24 cellular contexts compared by ENCODE assay signal in genomic region chr5:165757756-165758155, GRCh38.
"Had no signal": no experiment of that assay in that cellular context is flagged by ENCODE, and none has a peak within 500 bp of the region (broad histone marks: within the 10 kb centered on the region; RNA-seq: fewer than 3 reads in every experiment).

No MANE protein-coding gene starts in this region.

- H3K36me3 ChIP-seq: heart right ventricle, left ventricle myocardium inferior, tibial artery, uterus had no signal

- H3K4me3 Mint-ChIP-seq: activated CD8-positive, alpha-beta T cell treated with anti-CD3 and anti-CD28 coated beads, Interleukin-2, amount 10 ng/mL, durations not matched to agents 7 days and 5 days; activated naive CD4-positive, alpha-beta T cell treated with anti-CD3 and anti-CD28 coated beads, Interleukin-2, amount 50 U/mL, for 24 hours; activated T-helper 1 cell treated with anti-CD3 and anti-CD28 coated beads, Interleukin-12 subunit alpha, Interleukin-12 subunit beta, Interleukin-2, Interleukin-4 antibody, amounts not matched to agents 30 ng/mL and 10 ng/mL and 1 ng/mL, durations not matched to agents 14 hours and 24 hours and 36 hours; brain; immature natural killer cell; nephron; stimulated activated effector memory CD8-positive, alpha-beta T cell treated with anti-CD3 and anti-CD28 coated beads, Interleukin-12 subunit alpha, Interleukin-12 subunit beta, amount 100 ng/mL, for 72 hours; stimulated activated naive CD8-positive, alpha-beta T cell treated with anti-CD3 and anti-CD28 coated beads, Interleukin-15, amount 100 ng/mL, for 72 hours; T-helper 2 cell treated with Interferon-gamma antibody and Interleukin-4, amounts not matched to agents 5 μg/mL and 100 μg/mL, for 36 hours had no signal

- H3K4me1 Mint-ChIP-seq: activated naive CD4-positive, alpha-beta T cell treated with anti-CD3 and anti-CD28 coated beads, Interleukin-2, amount 50 U/mL, for 24 hours; brain; immature natural killer cell; stimulated activated effector memory CD8-positive, alpha-beta T cell treated with anti-CD3 and anti-CD28 coated beads, Interleukin-12 subunit alpha, Interleukin-12 subunit beta, amount 100 ng/mL, for 72 hours; stimulated activated naive CD8-positive, alpha-beta T cell treated with anti-CD3 and anti-CD28 coated beads, Interleukin-15, amount 100 ng/mL, for 72 hours had no signal

- H3K27me3 Mint-ChIP-seq: activated naive CD4-positive, alpha-beta T cell treated with anti-CD3 and anti-CD28 coated beads, Interleukin-2, amount 50 U/mL, for 24 hours; stimulated activated naive CD8-positive, alpha-beta T cell treated with anti-CD3 and anti-CD28 coated beads, Interleukin-15, amount 100 ng/mL, for 72 hours had no signal

- H3K9me3 ChIP-seq: heart right ventricle, left ventricle myocardium inferior, tibial artery, uterus had no signal

- H3K27me3 ChIP-seq: heart right ventricle, tibial artery, uterus had no signal

- H3K27ac Mint-ChIP-seq: activated CD8-positive, alpha-beta T cell treated with anti-CD3 and anti-CD28 coated beads, Interleukin-2, amount 10 ng/mL, durations not matched to agents 7 days and 5 days; activated naive CD4-positive, alpha-beta T cell treated with anti-CD3 and anti-CD28 coated beads, Interleukin-2, amount 50 U/mL, for 24 hours; activated T-helper 1 cell treated with anti-CD3 and anti-CD28 coated beads, Interleukin-12 subunit alpha, Interleukin-12 subunit beta, Interleukin-2, Interleukin-4 antibody, amounts not matched to agents 30 ng/mL and 10 ng/mL and 1 ng/mL, durations not matched to agents 14 hours and 24 hours and 36 hours; brain; immature natural killer cell; stimulated activated effector memory CD8-positive, alpha-beta T cell treated with anti-CD3 and anti-CD28 coated beads, Interleukin-12 subunit alpha, Interleukin-12 subunit beta, amount 100 ng/mL, for 72 hours; stimulated activated naive CD8-positive, alpha-beta T cell treated with anti-CD3 and anti-CD28 coated beads, Interleukin-15, amount 100 ng/mL, for 72 hours; T-helper 2 cell treated with Interferon-gamma antibody and Interleukin-4, amounts not matched to agents 5 μg/mL and 100 μg/mL, for 36 hours had no signal

- DNase-seq: activated CD4-positive, alpha-beta T cell treated with anti-CD3 and anti-CD28 coated beads for 1 hour; activated CD4-positive, alpha-beta T cell treated with anti-CD3 and anti-CD28 coated beads, Interleukin-2, amount 50 U/mL, for 1 hour; activated CD8-positive, alpha-beta T cell treated with anti-CD3 and anti-CD28 coated beads, Interleukin-2, amount 10 ng/mL, durations not matched to agents 7 days and 5 days; activated gamma-delta T cell treated with Interleukin-2 at 50 U/mL for 16 hours; aorta; heart right ventricle; immature natural killer cell; left ventricle myocardium inferior; mammary epithelial cell; occipital lobe; posterior cingulate gyrus; small intestine; stimulated activated CD4-positive, alpha-beta T cell treated with anti-CD3 and anti-CD28 coated beads, Interleukin-2, amount 100 ng/mL, for 24 hours; stimulated activated naive CD8-positive, alpha-beta T cell treated with anti-CD3 and anti-CD28 coated beads, Interleukin-15, amount 100 ng/mL, for 72 hours; tibial artery; uterus had no signal

- H3K36me3 Mint-ChIP-seq: activated naive CD4-positive, alpha-beta T cell treated with anti-CD3 and anti-CD28 coated beads, Interleukin-2, amount 50 U/mL, for 24 hours; brain; stimulated activated effector memory CD8-positive, alpha-beta T cell treated with anti-CD3 and anti-CD28 coated beads, Interleukin-12 subunit alpha, Interleukin-12 subunit beta, amount 100 ng/mL, for 72 hours had no signal

- ATAC-seq: activated CD8-positive, alpha-beta T cell treated with anti-CD3 and anti-CD28 coated beads, Interleukin-2, amount 10 ng/mL, durations not matched to agents 7 days and 5 days; heart right ventricle; sciatic nerve; stimulated activated effector memory CD8-positive, alpha-beta T cell treated with anti-CD3 and anti-CD28 coated beads, Interleukin-12 subunit alpha, Interleukin-12 subunit beta, amount 100 ng/mL, for 72 hours; stimulated activated naive CD8-positive, alpha-beta T cell treated with anti-CD3 and anti-CD28 coated beads, Interleukin-15, amount 100 ng/mL, for 72 hours had no signal

- H3K9me3 Mint-ChIP-seq: nephron had no signal

- H3K4me3 ChIP-seq: heart right ventricle, left ventricle myocardium inferior, tibial artery, uterus had no signal

- H3K27ac ChIP-seq: heart right ventricle, left ventricle myocardium inferior, tibial artery, uterus, VCaP had no signal

- H3K4me1 ChIP-seq: heart right ventricle, left ventricle myocardium inferior, tibial artery, uterus had no signal
